Comparison of ENCODE assay signal across 16 cellular contexts in the genomic region with DNA sequence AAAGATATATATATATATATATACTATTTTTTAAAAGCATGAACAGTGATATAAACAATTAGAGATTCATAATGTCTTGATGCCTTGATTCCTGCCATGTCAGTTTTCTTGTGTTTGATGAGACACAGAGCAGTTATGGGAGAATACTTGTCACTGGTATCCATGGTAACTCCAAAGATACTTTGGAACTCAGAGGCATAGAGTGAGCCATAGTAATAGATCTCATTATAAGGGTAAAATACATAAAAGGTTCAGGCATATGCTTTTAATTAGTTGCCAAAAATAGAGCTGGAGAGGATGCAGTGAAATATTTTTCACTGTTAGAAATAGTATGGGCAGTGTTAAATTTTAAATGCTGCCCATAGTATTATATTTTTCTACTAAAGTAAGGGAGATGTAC.
A peak's percentile ranks its signal among the peaks of the same experiment; 100 is the strongest.
DNase-seq lines count a peak whose midpoint lies in the region; TF ChIP-seq lines count a peak whose summit lies in the region.
"Had no signal": no experiment of that assay in that cellular context is flagged by ENCODE, and none has a peak within 500 bp of the region (broad histone marks: within the 10 kb centered on the region; RNA-seq: fewer than 3 reads in every experiment).

No MANE protein-coding gene starts in this region.

- H3K27ac ChIP-seq in SK-N-SH (ENCODE audit: low read depth in 2 of 2, low read length in 1 of 2) (peak overlapping the region; percentile 94), SJCRH30 (no peak overlapping the region)
- H3K27ac ChIP-seq: lower lobe of right lung, tibial nerve, VCaP had no signal

- peaks cover 15 to 23% of the 10 kb centered on the region in 2 experiments; a peak in 2 of 4 replicates for H3K4me1 ChIP-seq in SK-N-SH (ENCODE audit: control insufficient read depth in 1 of 2, insufficient read depth in 2 of 2, low read depth in 1 of 2, low read length in 1 of 2)
- no peaks in the 10 kb centered on the region for H3K4me1 ChIP-seq in SJCRH30
- H3K4me1 ChIP-seq: lower lobe of right lung, tibial nerve had no signal

- H3K4me1 Mint-ChIP-seq in type B pancreatic cell (ENCODE audit: unreplicated experiment) = peaks cover 10% of the 10 kb centered on the region
- H3K4me1 Mint-ChIP-seq: CD4-positive, CD25-positive, alpha-beta regulatory T cell; stimulated activated effector memory CD8-positive, alpha-beta T cell treated with anti-CD3 and anti-CD28 coated beads, Interleukin-12 subunit alpha, Interleukin-12 subunit beta, amount 100 ng/mL, for 72 hours; T-cell had no signal

- TF ChIP-seq EP300 in SK-N-SH (IDR thresholded peaks at IDR 0.05; ENCODE audit: borderline replicate concordance in 1 of 2, low read depth in 1 of 2, low read length in 1 of 2) = peak; percentile 46 to 67; a peak in 3 of 4 replicates

- POLR2A ChIA-PET in BJ (lab: Charles Lee) (no interaction called here), SK-N-SH (lab: Yijun Ruan, JAX) (no interaction called here)

- DNase-seq in BJ (ENCODE audit: low read depth) (peak; percentile 32), HCEC 1CT (peak; percentile 1), SK-N-SH (peak; percentile 49), foreskin fibroblast (peak; percentile 70 to 78), SJCRH30 (no peak), type B pancreatic cell (ENCODE audit: extremely low spot score, unreplicated experiment) (no peak), OCI-M1 (lab: John Stamatoyannopoulos, UW) (no peak)
- DNase-seq in activated T-cell treated with anti-CD3 and anti-CD28 coated beads, Interleukin-2, amount 50 U/mL, for 48 hours = no peak
- DNase-seq: activated CD4-positive, alpha-beta memory T cell treated with anti-CD3 and anti-CD28 coated beads for 36 hours; CD4-positive, CD25-positive, alpha-beta regulatory T cell; lower lobe of right lung; NCI-H2081 treated with DMSO at 0.1 percent for 48 hours; T-cell had no signal

- H3K79me2 ChIP-seq in SK-N-SH (ENCODE audit: insufficient read depth) = no peaks in the 10 kb centered on the region

- CTCF ChIA-PET in BJ (lab: Yijun Ruan, JAX) (interaction anchor here (1.0 kb wide), 1 partner anchor 14 kb away, joined by 4 read pairs; no protein-coding TSS in a partner anchor), SK-N-SH (lab: Yijun Ruan, JAX) (interaction anchor here (1.3 to 1.4 kb wide), 3 partner anchors 9 to 17 kb away, joined by 3 read pairs; no protein-coding TSS in a partner anchor)

- TF ChIP-seq RAD21 in SK-N-SH (IDR thresholded peaks at IDR 0.05; ENCODE audit: low read length) = no peak

- H3K4me3 ChIP-seq in BJ (ENCODE audit: low read depth, low read length) = no peak overlapping the region
- H3K4me3 ChIP-seq in SK-N-SH (ENCODE audit: low read depth in 2 of 2, low read length in 1 of 2) = no peak overlapping the region
- no peak overlapping the region for H3K4me3 ChIP-seq in foreskin fibroblast (ENCODE audit: low read depth in 1 of 2, low read length in 2 of 2)
- H3K4me3 ChIP-seq in SJCRH30 = no peak overlapping the region
- H3K4me3 ChIP-seq: lower lobe of right lung, tibial nerve had no signal

- no peaks in the 10 kb centered on the region for H4K20me1 ChIP-seq in SK-N-SH (ENCODE audit: insufficient read depth)

- H3K9me2 ChIP-seq in SK-N-SH = no peaks in the 10 kb centered on the region

- no peaks in the 10 kb centered on the region for H3K36me3 Mint-ChIP-seq in type B pancreatic cell
- H3K36me3 Mint-ChIP-seq: activated CD4-positive, alpha-beta memory T cell treated with anti-CD3 and anti-CD28 coated beads for 36 hours; CD4-positive, CD25-positive, alpha-beta regulatory T cell; stimulated activated effector memory CD8-positive, alpha-beta T cell treated with anti-CD3 and anti-CD28 coated beads, Interleukin-12 subunit alpha, Interleukin-12 subunit beta, amount 100 ng/mL, for 72 hours; T-cell had no signal

- no peaks in the 10 kb centered on the region for H3K27me3 Mint-ChIP-seq in type B pancreatic cell
- H3K27me3 Mint-ChIP-seq: CD4-positive, CD25-positive, alpha-beta regulatory T cell had no signal

- peaks cover 12% of the 10 kb centered on the region for H3F3A ChIP-seq in SK-N-SH (replicated peaks; ENCODE audit: insufficient read depth)

- peak overlapping the region; percentile 52; the same call in 1 of the 2 replicates for H3K4me2 ChIP-seq in SK-N-SH

- TF ChIP-seq CTCF in BJ (IDR thresholded peaks at IDR 0.05; ENCODE audit: insufficient read depth, low read depth, low read length) (no peak), SK-N-SH (IDR thresholded peaks at IDR 0.05) (no peak), foreskin fibroblast (IDR thresholded peaks at IDR 0.05; ENCODE audit: low read depth, low read length) (no peak), type B pancreatic cell (conservative IDR thresholded peaks at IDR 0.05) (no peak)

- H2AFZ ChIP-seq in SK-N-SH (ENCODE audit: low read depth) = no peak overlapping the region

- no peaks in the 10 kb centered on the region for H3K9me3 Mint-ChIP-seq in type B pancreatic cell
- H3K9me3 Mint-ChIP-seq: activated CD4-positive, alpha-beta memory T cell treated with anti-CD3 and anti-CD28 coated beads for 36 hours had no signal

- H3K4me3 Mint-ChIP-seq in type B pancreatic cell = no peak overlapping the region
- H3K4me3 Mint-ChIP-seq: activated CD4-positive, alpha-beta memory T cell treated with anti-CD3 and anti-CD28 coated beads for 36 hours; CD4-positive, CD25-positive, alpha-beta regulatory T cell; stimulated activated effector memory CD8-positive, alpha-beta T cell treated with anti-CD3 and anti-CD28 coated beads, Interleukin-12 subunit alpha, Interleukin-12 subunit beta, amount 100 ng/mL, for 72 hours; T-cell had no signal

- H3K27me3 ChIP-seq in BJ (ENCODE audit: control insufficient read depth, insufficient read depth, low read length) (no peaks in the 10 kb centered on the region), SK-N-SH (ENCODE audit: insufficient read depth) (no peaks in the 10 kb centered on the region), SJCRH30 (0 out of 2 replicates have a peak, but pooled peaks cover 4% of the 10 kb centered on the region)
- H3K27me3 ChIP-seq: tibial nerve had no signal

- H3K9me3 ChIP-seq in SK-N-SH (peaks cover 18% of the 10 kb centered on the region; the same call in 1 of the 2 replicates), SJCRH30 (replicated peaks) (no peaks in the 10 kb centered on the region)
- H3K9me3 ChIP-seq: lower lobe of right lung, tibial nerve had no signal

- H3K27ac Mint-ChIP-seq in type B pancreatic cell = no peak overlapping the region
- H3K27ac Mint-ChIP-seq: activated CD4-positive, alpha-beta memory T cell treated with anti-CD3 and anti-CD28 coated beads for 36 hours; CD4-positive, CD25-positive, alpha-beta regulatory T cell; stimulated activated effector memory CD8-positive, alpha-beta T cell treated with anti-CD3 and anti-CD28 coated beads, Interleukin-12 subunit alpha, Interleukin-12 subunit beta, amount 100 ng/mL, for 72 hours; T-cell had no signal

- H3K36me3 ChIP-seq in BJ (ENCODE audit: control insufficient read depth, insufficient read depth, low read length) (no peaks in the 10 kb centered on the region), SK-N-SH (replicated peaks in 1 of 2; ENCODE audit: control insufficient read depth in 1 of 2, insufficient read depth in 2 of 2, low read length in 1 of 2) (peaks cover 3 to 10% of the 10 kb centered on the region in 2 experiments), SJCRH30 (no peaks in the 10 kb centered on the region)
- H3K36me3 ChIP-seq: lower lobe of right lung, tibial nerve had no signal

- peak overlapping the region; percentile 40; the same call in 1 of the 2 replicates for H3K9ac ChIP-seq in SK-N-SH

TF ChIP-seq in SK-N-SH, 30 proteins besides CTCF, POLR2A, EP300 and RAD21 (continues in another document):
- TF ChIP-seq YY1 (IDR thresholded peaks at IDR 0.05; ENCODE audit: low read depth) = no peak
- peak; percentile 93 for TF ChIP-seq TCF12 (IDR thresholded peaks at IDR 0.05)
- TF ChIP-seq TAF1 (IDR thresholded peaks at IDR 0.05; ENCODE audit: borderline replicate concordance, low read depth, low read length) = no peak
- no peak for TF ChIP-seq GATA2 (CRISPR knock-in tag; IDR thresholded peaks at IDR 0.05)
- no peak for TF ChIP-seq TEAD4 (IDR thresholded peaks at IDR 0.05; ENCODE audit: borderline replicate concordance, insufficient read depth)
- no peak for TF ChIP-seq MXI1 (IDR thresholded peaks at IDR 0.05; ENCODE audit: low read depth, low read length)
- peak; percentile 80 for TF ChIP-seq RFX5 (IDR thresholded peaks at IDR 0.05; ENCODE audit: low read length)
- TF ChIP-seq USF2 (IDR thresholded peaks at IDR 0.05; ENCODE audit: borderline replicate concordance, low read depth, low read length) = no peak
- TF ChIP-seq MEF2A (IDR thresholded peaks at IDR 0.05; ENCODE audit: borderline replicate concordance, low read depth) = peak; percentile 90
- TF ChIP-seq FOXM1 (IDR thresholded peaks at IDR 0.05; ENCODE audit: low read depth) = no peak

Comparison
In these comparisons a context has a peak if more than half of its experiments do, and no peak if none do; other contexts are left out.
1. DNase-seq: peak in BJ (single experiment), HCEC 1CT (single experiment), SK-N-SH (single experiment) and foreskin fibroblast (2 of 2); none in SJCRH30 (0 of 2), activated T-cell treated with anti-CD3 and anti-CD28 coated beads, Interleukin-2, amount 50 U/mL, for 48 hours (0 of 2), type B pancreatic cell (single experiment) and OCI-M1 (single experiment).